In the genomic region with DNA sequence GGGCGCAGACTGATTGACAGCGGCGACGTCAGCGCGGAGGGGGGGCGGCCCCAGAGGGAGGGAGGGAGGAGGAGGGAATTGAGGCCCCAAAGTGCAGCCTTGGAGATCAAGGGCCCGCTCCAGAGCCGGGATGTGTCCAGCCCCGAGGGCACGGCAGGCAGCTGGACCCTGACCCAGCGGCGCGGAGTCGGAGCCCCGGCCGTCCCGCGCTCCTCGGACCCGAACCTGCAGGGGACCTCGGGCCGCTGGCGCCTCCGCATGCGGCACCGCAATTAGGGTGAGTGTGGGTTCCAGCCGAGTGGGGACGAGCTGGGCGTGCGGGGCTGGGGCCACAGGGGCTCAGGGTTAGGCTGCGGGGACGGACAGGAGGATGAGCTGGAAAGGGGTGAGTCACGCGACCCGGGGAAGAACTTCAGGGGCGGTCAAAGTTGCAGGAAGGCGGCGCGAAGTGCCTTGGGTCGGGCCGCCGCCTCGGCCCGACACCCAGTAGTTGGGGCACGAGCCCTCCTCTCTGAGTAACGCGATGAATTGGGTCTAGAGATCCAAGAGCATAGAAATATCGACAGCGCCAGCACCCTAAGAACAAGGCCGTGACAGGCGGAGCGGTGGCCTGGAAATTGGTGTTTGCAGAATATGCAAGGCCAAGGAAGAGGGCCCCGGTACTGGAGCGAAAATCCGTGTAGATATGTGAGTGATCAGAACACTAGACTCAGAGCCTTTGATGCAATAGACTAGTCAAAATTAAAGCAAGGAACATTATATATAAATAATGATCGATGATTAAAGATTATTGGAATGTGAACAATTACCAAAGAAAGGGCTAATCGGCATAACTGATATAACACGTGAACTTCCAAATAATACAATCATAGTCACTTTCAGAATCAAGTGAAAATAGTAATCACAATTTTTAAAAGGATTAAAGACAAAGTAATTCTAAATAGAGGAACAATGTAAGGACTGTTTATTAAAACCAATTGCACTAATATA, we compare ENCODE assay signal across 11 cellular contexts. TPM values are rescaled to one million over a fixed set of nuclear protein-coding genes. Genes with fewer than 3 reads are reported as not detected.
DNase-seq lines count a peak whose midpoint lies in the region; ATAC-seq lines count a peak whose summit lies in the region.
"Had no signal": no experiment of that assay in that cellular context is flagged by ENCODE, and none has a peak within 500 bp of the region (broad histone marks: within the 10 kb centered on the region; RNA-seq: fewer than 3 reads in every experiment).

TBX4 (plus strand) TSS at position 122 of the 990 bp plus-strand sequence. CDS start 4,069 bp downstream, outside the sequence.

- H3K27ac Mint-ChIP-seq in stimulated activated naive CD8-positive, alpha-beta T cell treated with anti-CD3 and anti-CD28 coated beads, Interleukin-15, Interleukin-2, amounts not matched to agents 100 ng/mL and 50 ng/mL, for 24 hours, result no peak within 1 kb of the TSS
- H3K27ac Mint-ChIP-seq in naive thymus-derived CD4-positive, alpha-beta T cell, result no peak within 1 kb of the TSS

- intact Hi-C loops in naive thymus-derived CD4-positive, alpha-beta T cell (cut with micrococcal nuclease), result loop anchor here in 1 of 2 donors (2.0 kb wide), 1 partner anchor 50 kb away; no protein-coding TSS in a partner anchor

- peak within 1 kb of the TSS; percentile 42 for H3K4me3 ChIP-seq in effector memory CD4-positive, alpha-beta T cell (ENCODE audit: insufficient read depth, low read depth, low read length, poor library complexity, severe bottlenecking)
- no peak within 1 kb of the TSS for H3K4me3 ChIP-seq in naive thymus-derived CD4-positive, alpha-beta T cell (ENCODE audit: low read length)

- H3K27me3 Mint-ChIP-seq in stimulated activated naive CD8-positive, alpha-beta T cell treated with anti-CD3 and anti-CD28 coated beads, Interleukin-15, Interleukin-2, amounts not matched to agents 100 ng/mL and 50 ng/mL, for 24 hours, result peaks cover 65% of the 10 kb centered on the region
- H3K27me3 Mint-ChIP-seq in naive thymus-derived CD4-positive, alpha-beta T cell, result peaks cover 60 to 77% (median 69%) of the 10 kb centered on the region in 5 donors

- peaks cover 41% of the 10 kb centered on the region for H3K27me3 ChIP-seq in effector memory CD4-positive, alpha-beta T cell (replicated peaks; ENCODE audit: control insufficient read depth, insufficient read depth, low read length, poor library complexity, severe bottlenecking)
- H3K27me3 ChIP-seq in naive thymus-derived CD4-positive, alpha-beta T cell (ENCODE audit: control insufficient read depth in 2 of 2, insufficient read depth in 2 of 2, low read length in 2 of 2), result peaks cover 6 to 7% of the 10 kb centered on the region in 2 donors

- H3K4me1 ChIP-seq in effector memory CD4-positive, alpha-beta T cell (ENCODE audit: control insufficient read depth, insufficient read depth, low read length, poor library complexity, severe bottlenecking), result peaks cover 16% of the 10 kb centered on the region
- peaks cover 0 to 6% of the 10 kb centered on the region in 2 donors for H3K4me1 ChIP-seq in naive thymus-derived CD4-positive, alpha-beta T cell (ENCODE audit: control insufficient read depth in 2 of 2, insufficient read depth in 2 of 2, low read length in 2 of 2)

- H3K27ac ChIP-seq in effector memory CD4-positive, alpha-beta T cell (ENCODE audit: insufficient read depth, low read length, poor library complexity, severe bottlenecking), result no peak within 1 kb of the TSS
- H3K27ac ChIP-seq in naive thymus-derived CD4-positive, alpha-beta T cell (ENCODE audit: low read depth, low read length), result no peak within 1 kb of the TSS

- H3K9me3 Mint-ChIP-seq in stimulated activated naive CD8-positive, alpha-beta T cell treated with anti-CD3 and anti-CD28 coated beads, Interleukin-15, Interleukin-2, amounts not matched to agents 100 ng/mL and 50 ng/mL, for 24 hours, result no peaks in the 10 kb centered on the region
- no peaks in the 10 kb centered on the region for H3K9me3 Mint-ChIP-seq in naive thymus-derived CD4-positive, alpha-beta T cell

- peaks cover 3% of the 10 kb centered on the region for H3K36me3 Mint-ChIP-seq in stimulated activated naive CD8-positive, alpha-beta T cell treated with anti-CD3 and anti-CD28 coated beads, Interleukin-15, Interleukin-2, amounts not matched to agents 100 ng/mL and 50 ng/mL, for 24 hours (ENCODE audit: low read depth)
- peaks cover 0 to 1% (median 0%) of the 10 kb centered on the region in 5 donors for H3K36me3 Mint-ChIP-seq in naive thymus-derived CD4-positive, alpha-beta T cell

- no peaks in the 10 kb centered on the region for H3K36me3 ChIP-seq in effector memory CD4-positive, alpha-beta T cell (ENCODE audit: control insufficient read depth, insufficient read depth, low read length)
- H3K36me3 ChIP-seq in naive thymus-derived CD4-positive, alpha-beta T cell (ENCODE audit: control insufficient read depth in 2 of 3, insufficient read depth in 3 of 3, low read length in 3 of 3), result no peaks in the 10 kb centered on the region

- POLR2A ChIA-PET in naive thymus-derived CD4-positive, alpha-beta T cell (lab: Charles Lee), result no interaction called here

- peaks cover 26% of the 10 kb centered on the region for H3K4me1 Mint-ChIP-seq in stimulated activated naive CD8-positive, alpha-beta T cell treated with anti-CD3 and anti-CD28 coated beads, Interleukin-15, Interleukin-2, amounts not matched to agents 100 ng/mL and 50 ng/mL, for 24 hours (ENCODE audit: low read depth)
- H3K4me1 Mint-ChIP-seq in naive thymus-derived CD4-positive, alpha-beta T cell, result peaks cover 14 to 40% (median 34%) of the 10 kb centered on the region in 7 donors

- no peak for DNase-seq in stimulated activated naive CD8-positive, alpha-beta T cell treated with anti-CD3 and anti-CD28 coated beads, Interleukin-15, Interleukin-2, amounts not matched to agents 100 U/mL and 50 U/mL, for 24 hours
- DNase-seq in effector memory CD4-positive, alpha-beta T cell, result no peak
- no peak for DNase-seq in naive thymus-derived CD4-positive, alpha-beta T cell
- DNase-seq in H4 (ENCODE audit: low spot score) (no peak), SKM-1 treated with dmso at 0.1 percent for 144 hours (lab: John Stamatoyannopoulos, UW; ENCODE audit: unreplicated experiment) (no peak), superior temporal gyrus (ENCODE audit: extremely low spot score) (no peak)
- no peak for DNase-seq in activated CD4-positive, CD25-positive, alpha-beta regulatory T cell (lab: John Stamatoyannopoulos, UW)
- DNase-seq: DND-41; effector CD4-positive, alpha-beta T cell had no signal

- ATAC-seq in stimulated activated naive CD8-positive, alpha-beta T cell treated with anti-CD3 and anti-CD28 coated beads, Interleukin-15, Interleukin-2, amounts not matched to agents 100 U/mL and 50 U/mL, for 24 hours, result no peak
- ATAC-seq in naive thymus-derived CD4-positive, alpha-beta T cell, result peak; percentile 31

- CTCF ChIA-PET in naive thymus-derived CD4-positive, alpha-beta T cell (lab: Charles Lee), result no interaction called here

- no peaks in the 10 kb centered on the region for H3K9me3 ChIP-seq in effector memory CD4-positive, alpha-beta T cell (ENCODE audit: control insufficient read depth, low read length)
- H3K9me3 ChIP-seq in naive thymus-derived CD4-positive, alpha-beta T cell (ENCODE audit: control insufficient read depth in 2 of 3, low read length in 3 of 3), result no peaks in the 10 kb centered on the region

- peak within 1 kb of the TSS; percentile 45 for H3K4me3 Mint-ChIP-seq in stimulated activated naive CD8-positive, alpha-beta T cell treated with anti-CD3 and anti-CD28 coated beads, Interleukin-15, Interleukin-2, amounts not matched to agents 100 ng/mL and 50 ng/mL, for 24 hours
- H3K4me3 Mint-ChIP-seq in naive thymus-derived CD4-positive, alpha-beta T cell, result peak within 1 kb of the TSS in 9 of 10 donors; percentile 31 to 84 (median 70)

RNA-seq across cellular contexts. Expression of gene TBX4, which starts in this region (rescaled TPM):
- total RNA-seq in naive thymus-derived CD4-positive, alpha-beta T cell, result not detected
- polyA plus RNA-seq in naive thymus-derived CD4-positive, alpha-beta T cell, result not detected
- not detected in 2 replicates for total RNA-seq in H4 (2014; rRNA removed; shearing (Covaris generic))
- total RNA-seq: HT1080 had no signal

Comparison
In these comparisons a context has a peak if more than half of its experiments do, and no peak if none do; other contexts are left out.
1. Peak in ATAC-seq in naive thymus-derived CD4-positive, alpha-beta T cell; RNA of the gene not detected or under 1 TPM.